In genomic region chr2:84906900-84907714, GRCh38 we compare ENCODE assay signal across 8 cellular contexts.
DNase-seq lines count a peak whose midpoint lies in the region; ATAC-seq and TF ChIP-seq lines count a peak whose summit lies in the region.

No MANE protein-coding gene starts in this region.

- H3K36me3 ChIP-seq in brain microvascular endothelial cell (replicated peaks), result peaks cover 13% of the 10 kb centered on the region
- peaks cover 4% of the 10 kb centered on the region; the same call in 1 of the 2 replicates for H3K36me3 ChIP-seq in iPS DF 6.9 (ENCODE audit: control insufficient read depth, insufficient read depth, low read length)

- no peaks in the 10 kb centered on the region for H3K9me3 ChIP-seq in iPS DF 6.9 (ENCODE audit: control insufficient read depth, insufficient read depth, low read length)

- H3K27me3 ChIP-seq in brain microvascular endothelial cell (replicated peaks) (no peaks in the 10 kb centered on the region), iPS DF 6.9 (ENCODE audit: control insufficient read depth, insufficient read depth, low read length) (no peaks in the 10 kb centered on the region)

- H3K4me1 ChIP-seq in iPS DF 6.9 (ENCODE audit: control insufficient read depth, insufficient read depth, low read length), result no peaks in the 10 kb centered on the region

- H3K27ac ChIP-seq in brain microvascular endothelial cell (peak overlapping the region; percentile 92), iPS DF 6.9 (ENCODE audit: low read length) (no peak overlapping the region)

- WGBS in iPS DF 6.9 (ENCODE audit: insufficient coverage, insufficient read length), result no CpG with 5 or more reads among the region's 15 CpGs

- in situ Hi-C loops in brain microvascular endothelial cell (cut with HindIII; ENCODE audit: low pct_ligation_motif_present, low sequenced_read_pairs), result no loop called here

- DNase-seq in CMK (ENCODE audit: low read depth), result peak; percentile 71
- DNase-seq in GM19238 (ENCODE audit: insufficient read length, low spot score), result peak; percentile 77
- peak; percentile 93 for DNase-seq in HK-2 (ENCODE audit: unreplicated experiment)
- peak; percentile 79 for DNase-seq in brain microvascular endothelial cell
- DNase-seq in iPS DF 6.9 (ENCODE audit: low read depth, low spot score), result no peak
- DNase-seq in retinal pigment epithelial cell (ENCODE audit: low read depth), result peak; percentile 39
- no peak for DNase-seq in NCI-H446 treated with DMSO at 0.1 percent for 48 hours (lab: John Stamatoyannopoulos, UW)

- peak; percentile 29 for ATAC-seq in SK-N-SH treated with all-trans-retinoic acid at 6 μM for 48 hours

- H3K4me3 ChIP-seq in brain microvascular endothelial cell (ENCODE audit: low read depth, low read length) (peak overlapping the region; percentile 96), iPS DF 6.9 (ENCODE audit: low read length) (peak overlapping the region; percentile 81; the same call in 1 of the 2 replicates), retinal pigment epithelial cell (ENCODE audit: low read length) (peak overlapping the region; percentile 93)

- TF ChIP-seq CTCF in brain microvascular endothelial cell (IDR thresholded peaks at IDR 0.05; ENCODE audit: low read depth, low read length, missing control alignments) (no peak), retinal pigment epithelial cell (conservative IDR thresholded peaks at IDR 0.05; ENCODE audit: low read depth, low read length) (no peak)

TF ChIP-seq in SK-N-SH treated with all-trans-retinoic acid at 6 μM for 48 hours, 23 proteins besides CTCF, POLR2A, EP300 and RAD21:
- TF ChIP-seq TCF4 (CRISPR knock-in tag; IDR thresholded peaks at IDR 0.05; ENCODE audit: borderline replicate concordance), result no peak
- peak; percentile 35; the same call in 1 of the 2 replicates for TF ChIP-seq GLIS3 (CRISPR knock-in tag; IDR thresholded peaks at IDR 0.05)

Comparison
In these comparisons a context has a peak if more than half of its experiments do, and no peak if none do; other contexts are left out.
1. DNase-seq: peak in CMK (single experiment), GM19238 (single experiment), HK-2 (single experiment), brain microvascular endothelial cell (single experiment) and retinal pigment epithelial cell (single experiment); none in iPS DF 6.9 (single experiment) and NCI-H446 treated with DMSO at 0.1 percent for 48 hours (single experiment).
2. Peak in every context shown above with its lines, with median percentiles within 50 percentile points of each other: H3K4me3 ChIP-seq.